7 cellular contexts compared by ENCODE assay signal in the genomic region with DNA sequence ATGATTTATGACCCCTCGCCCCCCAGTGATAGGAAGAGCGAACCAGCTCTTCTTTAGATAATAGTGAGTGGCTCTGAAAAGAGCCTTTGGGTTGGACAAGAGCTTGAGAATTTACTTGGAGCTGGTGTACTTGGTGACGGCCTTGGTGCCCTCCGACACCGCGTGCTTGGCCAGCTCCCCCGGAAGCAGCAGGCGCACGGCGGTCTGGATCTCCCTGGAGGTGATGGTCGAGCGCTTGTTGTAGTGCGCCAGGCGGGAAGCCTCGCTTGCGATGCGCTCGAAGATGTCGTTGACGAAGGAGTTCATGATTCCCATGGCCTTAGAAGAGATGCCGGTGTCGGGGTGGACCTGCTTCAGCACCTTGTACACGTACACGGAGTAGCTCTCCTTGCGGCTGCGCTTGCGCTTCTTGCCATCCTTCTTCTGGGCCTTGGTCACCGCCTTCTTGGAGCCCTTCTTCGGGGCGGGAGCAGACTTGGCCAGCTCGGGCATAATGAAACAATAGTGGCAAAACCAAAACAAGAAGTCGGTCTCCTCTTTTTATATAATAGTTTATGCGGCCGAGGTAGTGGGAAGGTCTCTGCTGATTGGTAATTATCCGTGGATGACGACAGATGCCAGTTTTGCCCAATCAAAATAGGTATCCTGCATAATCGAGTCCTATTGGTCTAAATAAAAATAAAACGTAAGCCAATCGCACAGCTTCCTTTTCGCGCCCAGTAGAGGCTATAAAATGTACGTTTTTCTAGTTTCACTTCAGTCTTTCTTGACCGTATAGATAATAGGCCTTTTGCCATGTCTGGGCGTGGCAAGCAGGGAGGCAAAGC.
A peak's percentile ranks its signal among the peaks of the same experiment; 100 is the strongest.
DNase-seq lines count a peak whose midpoint lies in the region; ATAC-seq, FAIRE-seq and TF ChIP-seq lines count a peak whose summit lies in the region.
"Not testable (repeated sequence)": the region's sequence is repeated elsewhere in the genome, so short reads cannot be mapped to it uniquely, and the experiment has no call there.

No MANE protein-coding gene starts in this region.

- intact Hi-C loops in heart left ventricle (cut with DNase I); pancreas (cut with DNase I): not testable (repeated sequence)

- peak; percentile 75 for FAIRE-seq in pancreas (lab: Jason Lieb, UNC)

- peak; percentile 97 for DNase-seq in NCI-H1436 treated with DMSO at 0.1 percent for 48 hours (lab: John Stamatoyannopoulos, UW)
- peak; percentile 62 for DNase-seq in T follicular helper cell (ENCODE audit: low read depth)
- peak in 34 of 58 donors; percentile 6 to 71 (median 34) for DNase-seq in anterior cingulate cortex (lab: John Stamatoyannopoulos, UW)
- peak in 4 of 5 donors; percentile 48 to 78 (median 61) for DNase-seq in heart left ventricle
- DNase-seq in pancreas, result peak in 4 of 6 donors; percentile 29 to 61 (median 50)

- TF ChIP-seq POLR2A in heart left ventricle (IDR thresholded peaks at IDR 0.05), result peak in 1 of 2 donors; percentile 40

- H3K9me3 ChIP-seq in heart left ventricle, pancreas: not testable (repeated sequence)

- WGBS in heart left ventricle, 4 donors, result 0 to 1% (median 0%) methylated on average over 35 to 44 of the region's 44 CpGs
- 2 to 3% methylated on average over 44 of the region's 44 CpGs for WGBS in pancreas, 2 donors

- ATAC-seq in GM18502 (IDR thresholded peaks at IDR 0.05; ENCODE audit: poor library complexity, unreplicated experiment), result peak; percentile 74
- peak; percentile 72 for ATAC-seq in HG02885 (IDR thresholded peaks at IDR 0.05; ENCODE audit: poor library complexity, unreplicated experiment)
- ATAC-seq in heart left ventricle, result peak; percentile 83 to 93 (median 90)
- ATAC-seq in pancreas, result peak; percentile 78 to 88 (median 86)

- TF ChIP-seq CTCF in heart left ventricle (IDR thresholded peaks at IDR 0.05); pancreas (IDR thresholded peaks at IDR 0.05): not testable (repeated sequence)

- not testable (repeated sequence) for H3K36me3 ChIP-seq in heart left ventricle, pancreas

- H3K4me1 ChIP-seq in heart left ventricle, result peaks cover 0 to 47% (median 9%) of the 10 kb centered on the region in 12 donors
- H3K4me1 ChIP-seq in pancreas, result not testable (repeated sequence)

- H3K27ac ChIP-seq in heart left ventricle (peak overlapping the region in 11 of 12 donors; percentile 34 to 96 (median 71)), pancreas (peak overlapping the region in 2 of 4 donors; percentile 64 to 68)

- H3K27me3 ChIP-seq in heart left ventricle (peaks cover 0 to 83% (median 8%) of the 10 kb centered on the region in 9 donors), pancreas (peaks cover 0 to 62% (median 11%) of the 10 kb centered on the region in 4 donors)

- H3K4me3 ChIP-seq in heart left ventricle (peak overlapping the region; percentile 30 to 78 (median 60)), pancreas (peak overlapping the region; percentile 15 to 42 (median 20))

Comparison
In these comparisons a context has a peak if more than half of its experiments do, and no peak if none do; other contexts are left out.
1. DNase-seq: peak in every context shown above with its lines; median percentile 97 in NCI-H1436 treated with DMSO at 0.1 percent for 48 hours; 62 in T follicular helper cell; 61 in heart left ventricle; 50 in pancreas; 34 in anterior cingulate cortex.